8 cellular contexts compared by ENCODE assay signal in genomic region chr7:87875151-87876039, GRCh38. TPM values are rescaled to one million over a fixed set of nuclear protein-coding genes. Genes with fewer than 3 reads are reported as not detected.
DNase-seq lines count a peak whose midpoint lies in the region; ATAC-seq and TF ChIP-seq lines count a peak whose summit lies in the region.

No MANE protein-coding gene starts in this region.

- H3K4me3 ChIP-seq in retinal pigment epithelial cell (ENCODE audit: low read length), result peak overlapping the region; percentile 56

- H3K4me3 Mint-ChIP-seq in activated CD4-positive, alpha-beta T cell treated with anti-CD3 and anti-CD28 coated beads for 36 hours, result peak overlapping the region; percentile 82
- peak overlapping the region; percentile 96 for H3K4me3 Mint-ChIP-seq in activated T-helper 2 cell treated with anti-CD3 and anti-CD28 coated beads, Interferon-gamma antibody, Interleukin-2, Interleukin-4, amounts not matched to agents 10 μg/mL and 5 μg/mL and 100 μg/mL, durations not matched to agents 14 hours and 24 hours and 36 hours (ENCODE audit: low read depth)

- peaks cover 44% of the 10 kb centered on the region for H3K4me1 Mint-ChIP-seq in activated CD4-positive, alpha-beta T cell treated with anti-CD3 and anti-CD28 coated beads for 36 hours
- H3K4me1 Mint-ChIP-seq in activated T-helper 2 cell treated with anti-CD3 and anti-CD28 coated beads, Interferon-gamma antibody, Interleukin-2, Interleukin-4, amounts not matched to agents 10 μg/mL and 5 μg/mL and 100 μg/mL, durations not matched to agents 14 hours and 24 hours and 36 hours (ENCODE audit: low read depth), result peaks cover 43% of the 10 kb centered on the region

- TF ChIP-seq CTCF in retinal pigment epithelial cell (conservative IDR thresholded peaks at IDR 0.05; ENCODE audit: low read depth, low read length), result no peak

- CTCF ChIA-PET in activated CD4-positive, alpha-beta T cell treated with anti-CD3 and anti-CD28 coated beads for 36 hours (lab: Charles Lee), result interaction anchor here (1.1 to 2.6 kb wide), 3 partner anchors 8 to 255 kb away, joined by 3 to 6 read pairs (median 3); no protein-coding TSS in a partner anchor

- H3K27ac Mint-ChIP-seq in activated CD4-positive, alpha-beta T cell treated with anti-CD3 and anti-CD28 coated beads for 36 hours, result peak overlapping the region; percentile 70
- H3K27ac Mint-ChIP-seq in activated T-helper 2 cell treated with anti-CD3 and anti-CD28 coated beads, Interferon-gamma antibody, Interleukin-2, Interleukin-4, amounts not matched to agents 10 μg/mL and 5 μg/mL and 100 μg/mL, durations not matched to agents 14 hours and 24 hours and 36 hours, result peak overlapping the region; percentile 64

- peaks cover 22% of the 10 kb centered on the region for H3K9me3 Mint-ChIP-seq in activated CD4-positive, alpha-beta T cell treated with anti-CD3 and anti-CD28 coated beads for 36 hours (ENCODE audit: low read depth)
- H3K9me3 Mint-ChIP-seq in activated T-helper 2 cell treated with anti-CD3 and anti-CD28 coated beads, Interferon-gamma antibody, Interleukin-2, Interleukin-4, amounts not matched to agents 10 μg/mL and 5 μg/mL and 100 μg/mL, durations not matched to agents 14 hours and 24 hours and 36 hours, result peaks cover 32% of the 10 kb centered on the region

- intact Hi-C loops in activated CD4-positive, alpha-beta T cell treated with anti-CD3 and anti-CD28 coated beads for 36 hours (cut with DNase I, micrococcal nuclease), result loop anchor here (1.0 to 10.0 kb wide), 12 partner anchors 19 to 721 kb away; partner anchors contain the start of genes ADAM22 (in 2 of the 2), CROT (in 2 of the 2), DMTF1 (in 2 of the 2) and RUNDC3B (in 2 of the 2)
- intact Hi-C loops in activated T-helper 2 cell treated with anti-CD3 and anti-CD28 coated beads, Interferon-gamma antibody, Interleukin-2, Interleukin-4, amounts not matched to agents 10 μg/mL and 5 μg/mL and 100 μg/mL, durations not matched to agents 14 hours and 24 hours and 36 hours (cut with micrococcal nuclease), result loop anchor here (1.0 to 10.0 kb wide), 7 partner anchors 59 to 721 kb away; partner anchors contain the start of genes ADAM22, CROT, DMTF1 and RUNDC3B
- intact Hi-C loops in left cardiac atrium (cut with DNase I), result loop anchor here in 1 of 2 donors (10.0 kb wide), 1 partner anchor 59 kb away; the partner anchor contains the start of gene ADAM22

- no peaks in the 10 kb centered on the region for H3K27me3 Mint-ChIP-seq in activated CD4-positive, alpha-beta T cell treated with anti-CD3 and anti-CD28 coated beads for 36 hours
- H3K27me3 Mint-ChIP-seq in activated T-helper 2 cell treated with anti-CD3 and anti-CD28 coated beads, Interferon-gamma antibody, Interleukin-2, Interleukin-4, amounts not matched to agents 10 μg/mL and 5 μg/mL and 100 μg/mL, durations not matched to agents 14 hours and 24 hours and 36 hours (ENCODE audit: low read depth), result no peaks in the 10 kb centered on the region

- H3K36me3 Mint-ChIP-seq in activated CD4-positive, alpha-beta T cell treated with anti-CD3 and anti-CD28 coated beads for 36 hours (ENCODE audit: low read depth), result peaks cover 59% of the 10 kb centered on the region
- peaks cover 64% of the 10 kb centered on the region for H3K36me3 Mint-ChIP-seq in activated T-helper 2 cell treated with anti-CD3 and anti-CD28 coated beads, Interferon-gamma antibody, Interleukin-2, Interleukin-4, amounts not matched to agents 10 μg/mL and 5 μg/mL and 100 μg/mL, durations not matched to agents 14 hours and 24 hours and 36 hours (ENCODE audit: low read depth)

- DNase-seq in activated CD4-positive, alpha-beta T cell treated with anti-CD3 and anti-CD28 coated beads for 36 hours, result peak; percentile 32
- no peak for DNase-seq in activated CD4-positive, alpha-beta T cell treated with anti-CD3 and anti-CD28 coated beads for 48 hours
- DNase-seq in KG1 (lab: John Stamatoyannopoulos, UW), result peak; percentile 13
- no peak for DNase-seq in activated T-helper 2 cell treated with anti-CD3 and anti-CD28 coated beads, Interferon-gamma antibody, Interleukin-2, Interleukin-4, amounts not matched to agents 10 μg/mL and 5 μg/mL and 100 μg/mL, durations not matched to agents 14 hours and 24 hours and 36 hours (ENCODE audit: low spot score)
- peak; percentile 30 for DNase-seq in left cardiac atrium
- no peak for DNase-seq in retinal pigment epithelial cell (ENCODE audit: low read depth)
- no peak for DNase-seq in SKM-1 (lab: John Stamatoyannopoulos, UW; ENCODE audit: unreplicated experiment)

- POLR2A ChIA-PET in activated CD4-positive, alpha-beta T cell treated with anti-CD3 and anti-CD28 coated beads for 36 hours (lab: Charles Lee), result interaction anchor here (0.6 kb wide), 1 partner anchor 275 kb away, joined by 3 read pairs; the partner anchor contains the start of gene ABCB1

- peak; percentile 0 for ATAC-seq in activated CD4-positive, alpha-beta T cell treated with anti-CD3 and anti-CD28 coated beads for 36 hours
- ATAC-seq in GM21786 (IDR thresholded peaks at IDR 0.05; ENCODE audit: unreplicated experiment) (peak; percentile 13), left cardiac atrium (peak in 1 of 2 donors; percentile 28)

RNA-seq across cellular contexts. Expression of gene SLC25A40, which starts 0.8 kb away (rescaled TPM):
- 10 to 100 TPM; 38.0 to 41.9 TPM for total RNA-seq in activated CD4-positive, alpha-beta T cell treated with anti-CD3 and anti-CD28 coated beads for 36 hours
- total RNA-seq in activated T-helper 2 cell treated with anti-CD3 and anti-CD28 coated beads, Interferon-gamma antibody, Interleukin-2, Interleukin-4, amounts not matched to agents 10 μg/mL and 5 μg/mL and 100 μg/mL, durations not matched to agents 14 hours and 24 hours and 36 hours, result 48.7 and 49.3 TPM in 2 replicates
- 10 to 100 TPM; 25.1 to 31.4 TPM for total RNA-seq in left cardiac atrium

RNA-seq across cellular contexts. Expression of gene DBF4, which starts 0.9 kb away (rescaled TPM):
- 10 to 100 TPM; 68.6 to 86.4 TPM for total RNA-seq in activated CD4-positive, alpha-beta T cell treated with anti-CD3 and anti-CD28 coated beads for 36 hours
- 72.3 and 75.3 TPM in 2 replicates for total RNA-seq in activated T-helper 2 cell treated with anti-CD3 and anti-CD28 coated beads, Interferon-gamma antibody, Interleukin-2, Interleukin-4, amounts not matched to agents 10 μg/mL and 5 μg/mL and 100 μg/mL, durations not matched to agents 14 hours and 24 hours and 36 hours
- 1 to 10 TPM; 3.1 to 5.3 TPM for total RNA-seq in left cardiac atrium

RNA-seq across cellular contexts. Expression of gene ADAM22, which starts 58.7 kb away (rescaled TPM):
- total RNA-seq in activated CD4-positive, alpha-beta T cell treated with anti-CD3 and anti-CD28 coated beads for 36 hours, result 1 to 10 TPM; 1.1 to 1.8 TPM
- 3.7 and 4.0 TPM in 2 replicates for total RNA-seq in activated T-helper 2 cell treated with anti-CD3 and anti-CD28 coated beads, Interferon-gamma antibody, Interleukin-2, Interleukin-4, amounts not matched to agents 10 μg/mL and 5 μg/mL and 100 μg/mL, durations not matched to agents 14 hours and 24 hours and 36 hours
- 1 to 10 TPM; 3.1 to 4.3 TPM for total RNA-seq in left cardiac atrium

Comparison
In these comparisons a context has a peak if more than half of its experiments do, and no peak if none do; other contexts are left out.
1. DNase-seq: peak in activated CD4-positive, alpha-beta T cell treated with anti-CD3 and anti-CD28 coated beads for 36 hours (single experiment), KG1 (single experiment) and left cardiac atrium (single experiment); none in activated CD4-positive, alpha-beta T cell treated with anti-CD3 and anti-CD28 coated beads for 48 hours (single experiment), activated T-helper 2 cell treated with anti-CD3 and anti-CD28 coated beads, Interferon-gamma antibody, Interleukin-2, Interleukin-4, amounts not matched to agents 10 μg/mL and 5 μg/mL and 100 μg/mL, durations not matched to agents 14 hours and 24 hours and 36 hours (single experiment), retinal pigment epithelial cell (single experiment) and SKM-1 (single experiment).
2. RNA of gene DBF4, which starts 0.9 kb away (total RNA-seq): 68.6 to 86.4 TPM in activated CD4-positive, alpha-beta T cell treated with anti-CD3 and anti-CD28 coated beads for 36 hours and 72.3 to 75.3 TPM in activated T-helper 2 cell treated with anti-CD3 and anti-CD28 coated beads, Interferon-gamma antibody, Interleukin-2, Interleukin-4, amounts not matched to agents 10 μg/mL and 5 μg/mL and 100 μg/mL, durations not matched to agents 14 hours and 24 hours and 36 hours; 3.1 to 5.3 TPM in left cardiac atrium; every median in the first group is over 10 times any median in the second.